In genomic region chr22:47000888-47001287, GRCh38 we compare ENCODE assay signal across 18 cellular contexts.
DNase-seq lines count a peak whose midpoint lies in the region; ATAC-seq and TF ChIP-seq lines count a peak whose summit lies in the region.
"Had no signal": no experiment of that assay in that cellular context is flagged by ENCODE, and none has a peak within 500 bp of the region (broad histone marks: within the 10 kb centered on the region; RNA-seq: fewer than 3 reads in every experiment).

No MANE protein-coding gene starts in this region.

- H3K4me1 ChIP-seq in mammary epithelial cell (ENCODE audit: insufficient read depth, low read length) (no peaks in the 10 kb centered on the region), breast epithelium (no peaks in the 10 kb centered on the region)
- H3K4me1 ChIP-seq: esophagus squamous epithelium, right lobe of liver had no signal

- H3K27me3 Mint-ChIP-seq in T-helper 2 cell treated with Interferon-gamma antibody and Interleukin-4, amounts not matched to agents 5 μg/mL and 100 μg/mL, for 36 hours (ENCODE audit: low read depth), result no peaks in the 10 kb centered on the region
- H3K27me3 Mint-ChIP-seq in chondrocyte (ENCODE audit: low read depth), result no peaks in the 10 kb centered on the region

- in situ Hi-C loops in mammary epithelial cell (cut with MboI; ENCODE audit: low sequenced_read_pairs in 2 of 2), result no loop called here
- in situ Hi-C loops in brain microvascular endothelial cell (cut with HindIII; ENCODE audit: low pct_ligation_motif_present, low sequenced_read_pairs), result no loop called here

- H3K27ac Mint-ChIP-seq in T-helper 2 cell treated with Interferon-gamma antibody and Interleukin-4, amounts not matched to agents 5 μg/mL and 100 μg/mL, for 36 hours, result peak overlapping the region; percentile 46
- H3K27ac Mint-ChIP-seq in chondrocyte (ENCODE audit: unreplicated experiment), result no peak overlapping the region
- H3K27ac Mint-ChIP-seq: mesothelial cell of epicardium had no signal

- no peaks in the 10 kb centered on the region for H3K9me3 ChIP-seq in mammary epithelial cell (replicated peaks; ENCODE audit: insufficient read depth, low read length)
- H3K9me3 ChIP-seq in breast epithelium, result no peaks in the 10 kb centered on the region
- H3K9me3 ChIP-seq: esophagus squamous epithelium, heart right ventricle, right lobe of liver had no signal

- H4K20me1 ChIP-seq in mammary epithelial cell (ENCODE audit: insufficient read depth, low read length), result no peaks in the 10 kb centered on the region

- H3K36me3 Mint-ChIP-seq in T-helper 2 cell treated with Interferon-gamma antibody and Interleukin-4, amounts not matched to agents 5 μg/mL and 100 μg/mL, for 36 hours (ENCODE audit: low read depth), result peaks cover 7% of the 10 kb centered on the region
- H3K36me3 Mint-ChIP-seq in chondrocyte (ENCODE audit: low read depth), result peaks cover 11% of the 10 kb centered on the region

- H3K4me3 ChIP-seq in mammary epithelial cell (replicated peaks in 1 of 3; ENCODE audit: insufficient read depth in 1 of 3, low read depth in 2 of 3, low read length in 3 of 3), result no peak overlapping the region
- no peak overlapping the region for H3K4me3 ChIP-seq in breast epithelium
- no peak overlapping the region for H3K4me3 ChIP-seq in brain microvascular endothelial cell (ENCODE audit: low read depth, low read length)
- H3K4me3 ChIP-seq: esophagus squamous epithelium, heart right ventricle, right lobe of liver had no signal

- peak; percentile 35 for ATAC-seq in GM21825 (IDR thresholded peaks at IDR 0.05; ENCODE audit: unreplicated experiment)
- no peak for ATAC-seq in HG02852 (IDR thresholded peaks at IDR 0.05; ENCODE audit: unreplicated experiment)
- no peak for ATAC-seq in HG03280 (IDR thresholded peaks at IDR 0.05; ENCODE audit: unreplicated experiment)
- ATAC-seq: heart right ventricle, right lobe of liver had no signal

- no peak overlapping the region for H2AFZ ChIP-seq in mammary epithelial cell (ENCODE audit: low read depth, low read length)

- DNase-seq in mammary epithelial cell, result peak; percentile 7
- DNase-seq in breast epithelium (ENCODE audit: low spot score in 2 of 2), result no peak
- peak; percentile 9 for DNase-seq in T-helper 2 cell treated with Interferon-gamma antibody and Interleukin-4, amounts not matched to agents 5 μg/mL and 100 μg/mL, for 36 hours (ENCODE audit: low spot score)
- DNase-seq in chondrocyte (ENCODE audit: low spot score), result no peak
- DNase-seq in brain microvascular endothelial cell, result no peak
- DNase-seq: activated CD8-positive, alpha-beta memory T cell treated with anti-CD3 and anti-CD28 coated beads for 24 hours; activated naive CD4-positive, alpha-beta T cell treated with Interleukin-2 at 50 U/mL for 16 hours; DMS153; esophagus squamous epithelium; heart right ventricle; islet precursor cell; right lobe of liver; stimulated activated CD4-positive, alpha-beta T cell treated with anti-CD3 and anti-CD28 coated beads, Interleukin-2, amount 100 ng/mL, for 48 hours; trophoblast cell had no signal

- no peaks in the 10 kb centered on the region for H3K9me3 Mint-ChIP-seq in T-helper 2 cell treated with Interferon-gamma antibody and Interleukin-4, amounts not matched to agents 5 μg/mL and 100 μg/mL, for 36 hours
- no peaks in the 10 kb centered on the region for H3K9me3 Mint-ChIP-seq in chondrocyte (ENCODE audit: low read depth)
- H3K9me3 Mint-ChIP-seq: mesothelial cell of epicardium had no signal

- no peak for TF ChIP-seq POLR2A in breast epithelium (IDR thresholded peaks at IDR 0.05)

- TF ChIP-seq CTCF in mammary epithelial cell (conservative IDR thresholded peaks at IDR 0.05 in 1 of 2, IDR thresholded peaks at IDR 0.05 in 1 of 2; ENCODE audit: extremely low read depth in 1 of 2, insufficient read depth in 1 of 2, low read depth in 1 of 2, low read length in 2 of 2) (no peak), breast epithelium (IDR thresholded peaks at IDR 0.05) (no peak), chondrocyte (IDR thresholded peaks at IDR 0.05) (no peak), brain microvascular endothelial cell (IDR thresholded peaks at IDR 0.05; ENCODE audit: low read depth, low read length, missing control alignments) (no peak)

- intact Hi-C loops in mammary epithelial cell (cut with micrococcal nuclease) (no loop called here), breast epithelium (cut with DNase I; ENCODE audit: low total_unique reads) (no loop called here)

- BruUV-seq in mammary epithelial cell (replicated peaks; lab: Mats Ljungman, UMichigan), result no TSS peak

- no peak overlapping the region for H3K27ac ChIP-seq in mammary epithelial cell (ENCODE audit: insufficient read depth, low read depth, low read length)
- H3K27ac ChIP-seq in breast epithelium, result no peak overlapping the region
- H3K27ac ChIP-seq in brain microvascular endothelial cell, result no peak overlapping the region
- H3K27ac ChIP-seq: esophagus squamous epithelium, heart right ventricle, right lobe of liver had no signal

- H3K79me2 ChIP-seq in mammary epithelial cell (ENCODE audit: insufficient read depth, low read length), result no peaks in the 10 kb centered on the region

- H3K4me1 Mint-ChIP-seq in T-helper 2 cell treated with Interferon-gamma antibody and Interleukin-4, amounts not matched to agents 5 μg/mL and 100 μg/mL, for 36 hours (ENCODE audit: low read depth), result peaks cover 16% of the 10 kb centered on the region
- H3K4me1 Mint-ChIP-seq in chondrocyte (ENCODE audit: low read depth), result peaks cover 10% of the 10 kb centered on the region
- H3K4me1 Mint-ChIP-seq: mesothelial cell of epicardium had no signal

- H3K4me3 Mint-ChIP-seq in T-helper 2 cell treated with Interferon-gamma antibody and Interleukin-4, amounts not matched to agents 5 μg/mL and 100 μg/mL, for 36 hours, result peak overlapping the region; percentile 28
- no peak overlapping the region for H3K4me3 Mint-ChIP-seq in chondrocyte (ENCODE audit: unreplicated experiment)
- H3K4me3 Mint-ChIP-seq: mesothelial cell of epicardium had no signal

- 91% methylated on average over 4 of the region's 4 CpGs for whole genome bisulfite sequencing in mammary epithelial cell (ENCODE audit: low coverage, missing lambda C conversion rate)

- no peak overlapping the region for H3K9ac ChIP-seq in mammary epithelial cell (ENCODE audit: insufficient read depth, low read length)

- dilution Hi-C loops in mammary epithelial cell (cut with HindIII; ENCODE audit: low sequenced_read_pairs), result no loop called here

- H3K4me2 ChIP-seq in mammary epithelial cell (ENCODE audit: insufficient read depth, low read depth, low read length), result no peak overlapping the region

- CTCF ChIA-PET in mammary epithelial cell (lab: Charles Lee; ENCODE audit: low non-redundant PET), result no interaction called here

- no peaks in the 10 kb centered on the region for H3K36me3 ChIP-seq in mammary epithelial cell (ENCODE audit: insufficient read depth, low read length)
- H3K36me3 ChIP-seq in breast epithelium, result no peaks in the 10 kb centered on the region
- no peaks in the 10 kb centered on the region for H3K36me3 ChIP-seq in brain microvascular endothelial cell (replicated peaks)

- H3K27me3 ChIP-seq in mammary epithelial cell (ENCODE audit: insufficient read depth, low read length), result no peaks in the 10 kb centered on the region
- no peaks in the 10 kb centered on the region for H3K27me3 ChIP-seq in breast epithelium
- H3K27me3 ChIP-seq in brain microvascular endothelial cell (replicated peaks), result no peaks in the 10 kb centered on the region
- H3K27me3 ChIP-seq: esophagus squamous epithelium, heart right ventricle, right lobe of liver had no signal

Comparison
In these comparisons a context has a peak if more than half of its experiments do, and no peak if none do; other contexts are left out.
1. DNase-seq: peak in mammary epithelial cell (single experiment) and T-helper 2 cell treated with Interferon-gamma antibody and Interleukin-4, amounts not matched to agents 5 μg/mL and 100 μg/mL, for 36 hours (single experiment); none in breast epithelium (0 of 2), chondrocyte (single experiment) and brain microvascular endothelial cell (single experiment).